In genomic region chr3:40465456-40465855, GRCh38 we compare ENCODE assay signal across 16 cellular contexts. TPM values are rescaled to one million over a fixed set of nuclear protein-coding genes. Genes with fewer than 3 reads are reported as not detected.
DNase-seq lines count a peak whose midpoint lies in the region; ATAC-seq and TF ChIP-seq lines count a peak whose summit lies in the region.
"Had no signal": no experiment of that assay in that cellular context is flagged by ENCODE, and none has a peak within 500 bp of the region (broad histone marks: within the 10 kb centered on the region; RNA-seq: fewer than 3 reads in every experiment).

No MANE protein-coding gene starts in this region.

- no peaks in the 10 kb centered on the region for H3K9me3 Mint-ChIP-seq in activated T-cell treated with anti-CD3 and anti-CD28 coated beads, Interleukin-2, amount 50 U/mL, for 72 hours
- H3K9me3 Mint-ChIP-seq in effector memory CD8-positive, alpha-beta T cell = no peaks in the 10 kb centered on the region

- H4K20me1 ChIP-seq in smooth muscle cell (ENCODE audit: low read depth) = peaks cover 17% of the 10 kb centered on the region

- 85% methylated on average over 2 of the region's 2 CpGs for WGBS in smooth muscle cell (ENCODE audit: low lambda C conversion rate)

- H3K27ac Mint-ChIP-seq in activated T-cell treated with anti-CD3 and anti-CD28 coated beads, Interleukin-2, amount 50 U/mL, for 72 hours = peak overlapping the region; percentile 58
- H3K27ac Mint-ChIP-seq in effector memory CD8-positive, alpha-beta T cell = peak overlapping the region; percentile 32 to 55

- H3K4me2 ChIP-seq in smooth muscle cell = no peak overlapping the region

- no peak overlapping the region for H2AFZ ChIP-seq in smooth muscle cell (ENCODE audit: low read depth)
- H2AFZ ChIP-seq: parathyroid adenoma had no signal

- no peak overlapping the region for H3K4me3 Mint-ChIP-seq in activated T-cell treated with anti-CD3 and anti-CD28 coated beads, Interleukin-2, amount 50 U/mL, for 72 hours
- H3K4me3 Mint-ChIP-seq in effector memory CD8-positive, alpha-beta T cell = no peak overlapping the region

- H3F3A ChIP-seq in smooth muscle cell (ENCODE audit: low read depth) = peaks cover 31% of the 10 kb centered on the region

- H3K4me1 Mint-ChIP-seq in activated T-cell treated with anti-CD3 and anti-CD28 coated beads, Interleukin-2, amount 50 U/mL, for 72 hours (ENCODE audit: low read depth) = peaks cover 28% of the 10 kb centered on the region
- H3K4me1 Mint-ChIP-seq in effector memory CD8-positive, alpha-beta T cell (ENCODE audit: low read depth in 2 of 2) = peaks cover 11 to 12% of the 10 kb centered on the region in 2 donors

- H3K9me3 ChIP-seq in smooth muscle cell (replicated peaks; ENCODE audit: low read depth) = no peaks in the 10 kb centered on the region
- H3K9me3 ChIP-seq: Peyer's patch had no signal

- no peak overlapping the region for H3K9ac ChIP-seq in smooth muscle cell (ENCODE audit: low read depth)
- H3K9ac ChIP-seq: parathyroid adenoma had no signal

- no peak overlapping the region for H3K4me3 ChIP-seq in smooth muscle cell
- H3K4me3 ChIP-seq: Peyer's patch had no signal

- H3K36me3 ChIP-seq in smooth muscle cell (ENCODE audit: low read depth) = no peaks in the 10 kb centered on the region

- ATAC-seq in activated T-cell treated with anti-CD3 and anti-CD28 coated beads, Interleukin-2, amount 50 U/mL, for 72 hours (replicated peaks in 1 of 2) = no peak
- ATAC-seq in effector memory CD8-positive, alpha-beta T cell (replicated peaks) = no peak
- ATAC-seq in HG03457 (IDR thresholded peaks at IDR 0.05; ENCODE audit: unreplicated experiment) = no peak

- no peak for DNase-seq in activated T-cell treated with anti-CD3 and anti-CD28 coated beads, Interleukin-2, amount 50 U/mL, for 72 hours
- no peak for DNase-seq in activated T-cell treated with anti-CD3 and anti-CD28 coated beads, Interleukin-2, amount 50 U/mL, for 1 hour
- peak; percentile 40 for DNase-seq in NCI-H2029 (lab: John Stamatoyannopoulos, UW)
- no peak for DNase-seq in effector memory CD8-positive, alpha-beta T cell
- DNase-seq in smooth muscle cell (lab: John Stamatoyannopoulos, UW; ENCODE audit: unreplicated experiment) = no peak
- no peak for DNase-seq in UCSD-AML1 (lab: John Stamatoyannopoulos, UW; ENCODE audit: unreplicated experiment)
- no peak for DNase-seq in NCI-H2081 (lab: John Stamatoyannopoulos, UW)
- DNase-seq: activated gamma-delta T cell; hippocampal formation; KBM-7; NCI-H1048; NCI-H748 treated with DMSO at 0.1 percent for 48 hours; Peyer's patch; stimulated activated CD4-positive, alpha-beta T cell treated with anti-CD3 and anti-CD28 coated beads, Interleukin-2, amount 100 ng/mL, for 48 hours had no signal

- H3K79me2 ChIP-seq in smooth muscle cell (ENCODE audit: low read depth) = no peaks in the 10 kb centered on the region
- H3K79me2 ChIP-seq: parathyroid adenoma had no signal

- no peaks in the 10 kb centered on the region for H3K27me3 ChIP-seq in smooth muscle cell (ENCODE audit: low read depth)
- H3K27me3 ChIP-seq: Peyer's patch had no signal

- peaks cover 4 to 33% of the 10 kb centered on the region in 2 donors for H3K36me3 Mint-ChIP-seq in activated T-cell treated with anti-CD3 and anti-CD28 coated beads, Interleukin-2, amount 50 U/mL, for 72 hours (ENCODE audit: insufficient read depth in 2 of 2)
- H3K36me3 Mint-ChIP-seq in effector memory CD8-positive, alpha-beta T cell (ENCODE audit: insufficient read depth) = peaks cover 45% of the 10 kb centered on the region

- peak overlapping the region; percentile 1 for H3K27ac ChIP-seq in smooth muscle cell (ENCODE audit: low read depth)
- H3K27ac ChIP-seq: parathyroid adenoma, Peyer's patch had no signal

- no peak for TF ChIP-seq CTCF in smooth muscle cell (IDR thresholded peaks at IDR 0.05; ENCODE audit: borderline replicate concordance, insufficient read depth, poor library complexity, severe bottlenecking)

- no peaks in the 10 kb centered on the region for H3K27me3 Mint-ChIP-seq in activated T-cell treated with anti-CD3 and anti-CD28 coated beads, Interleukin-2, amount 50 U/mL, for 72 hours (ENCODE audit: low read depth)
- no peaks in the 10 kb centered on the region for H3K27me3 Mint-ChIP-seq in effector memory CD8-positive, alpha-beta T cell

- H3K4me1 ChIP-seq in smooth muscle cell (ENCODE audit: low read depth) = no peaks in the 10 kb centered on the region
- H3K4me1 ChIP-seq: parathyroid adenoma, Peyer's patch had no signal

RNA-seq across cellular contexts. Expression of gene RPL14, which starts 8.3 kb away (rescaled TPM):
- 1,000 to 10,000 TPM; 2,782 to 3,093 TPM for total RNA-seq in activated T-cell treated with anti-CD3 and anti-CD28 coated beads, Interleukin-2, amount 50 U/mL, for 72 hours
- 381 and 396 TPM in 2 replicates for total RNA-seq in smooth muscle cell
- 402 and 403 TPM in 2 replicates for polyA plus RNA-seq in smooth muscle cell

RNA-seq across cellular contexts. Expression of gene ZNF619, which starts 11.5 kb away (rescaled TPM):
- 1 to 10 TPM; 9.6 to 9.8 TPM for total RNA-seq in activated T-cell treated with anti-CD3 and anti-CD28 coated beads, Interleukin-2, amount 50 U/mL, for 72 hours
- total RNA-seq in smooth muscle cell = 2.5 and 2.7 TPM in 2 replicates
- 0.70 and 1.1 TPM in 2 replicates for polyA plus RNA-seq in smooth muscle cell

RNA-seq across cellular contexts. Expression of gene ZNF620, which starts 40.4 kb away (rescaled TPM):
- total RNA-seq in activated T-cell treated with anti-CD3 and anti-CD28 coated beads, Interleukin-2, amount 50 U/mL, for 72 hours = 1 to 10 TPM; 5.8 to 7.4 TPM
- 0.58 and 0.99 TPM in 2 replicates for total RNA-seq in smooth muscle cell
- 0.63 and 1.9 TPM in 2 replicates for polyA plus RNA-seq in smooth muscle cell

RNA-seq across cellular contexts. Expression of gene ZNF621, which starts 59.3 kb away (rescaled TPM):
- 10 to 100 TPM; 35.2 to 35.5 TPM for total RNA-seq in activated T-cell treated with anti-CD3 and anti-CD28 coated beads, Interleukin-2, amount 50 U/mL, for 72 hours
- 18.3 and 20.3 TPM in 2 replicates for total RNA-seq in smooth muscle cell
- polyA plus RNA-seq in smooth muscle cell = 3.4 and 5.9 TPM in 2 replicates
